18 cellular contexts compared by ENCODE assay signal in the genomic region with DNA sequence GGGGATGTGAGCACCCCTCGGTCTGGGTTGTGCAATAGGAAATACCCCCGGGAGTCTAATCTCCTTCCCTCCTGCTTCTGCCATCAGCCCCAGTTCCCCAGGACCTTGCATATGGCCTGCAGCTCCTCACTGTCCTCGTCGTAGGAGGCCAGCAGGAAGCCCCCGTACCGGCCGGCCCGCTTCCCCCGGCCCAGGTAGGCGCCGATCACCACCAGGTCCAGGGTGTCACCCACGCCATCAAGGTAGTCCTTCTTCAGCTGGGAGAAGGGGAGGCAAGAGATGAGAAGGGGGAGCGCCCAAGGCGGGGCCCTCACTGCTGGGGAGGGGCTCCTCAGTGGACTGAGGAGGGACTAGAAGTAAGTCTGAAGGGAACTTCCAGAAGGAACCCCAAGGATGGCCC. TPM values are rescaled to one million over a fixed set of nuclear protein-coding genes. Genes with fewer than 3 reads are reported as not detected.
DNase-seq lines count a peak whose midpoint lies in the region; ATAC-seq, FAIRE-seq and TF ChIP-seq lines count a peak whose summit lies in the region.
"Had no signal": no experiment of that assay in that cellular context is flagged by ENCODE, and none has a peak within 500 bp of the region (broad histone marks: within the 10 kb centered on the region; RNA-seq: fewer than 3 reads in every experiment).

No MANE protein-coding gene starts in this region.

- H4K20me1 ChIP-seq in BLaER1 treated with 17β-estradiol and CSF1 and Interleukin-3, amounts not matched to agents 10 nM and 100 nM: no peaks in the 10 kb centered on the region
- H4K20me1 ChIP-seq in endothelial cell of umbilical vein (replicated peaks; ENCODE audit: control insufficient read depth, extremely low read depth, insufficient read depth, low read length): no peaks in the 10 kb centered on the region
- H4K20me1 ChIP-seq: BLaER1 had no signal

- CTCF ChIA-PET in A673 (lab: Charles Lee): no interaction called here
- CTCF ChIA-PET in endothelial cell of umbilical vein (lab: Charles Lee): interaction anchor here (2.8 to 2.9 kb wide), 2 partner anchors 13 to 32 kb away, joined by 7 to 15 read pairs; no protein-coding TSS in a partner anchor

- POLR2A ChIA-PET in A673 (lab: Charles Lee; ENCODE audit: low non-redundant PET) (no interaction called here), endothelial cell of umbilical vein (lab: Charles Lee) (no interaction called here)

- H3K27ac ChIP-seq in A673 (ENCODE audit: low read depth, low read length, poor library complexity, severe bottlenecking) (peak overlapping the region; percentile 30), endothelial cell of umbilical vein (ENCODE audit: insufficient read depth, low read depth, low read length) (peak overlapping the region; percentile 96), spleen (no peak overlapping the region)
- peak overlapping the region in 6 of 11 experiments; percentile 17 to 65 (median 42); a peak in 8 of 22 replicates for H3K27ac ChIP-seq in BLaER1 treated with 17β-estradiol and CSF1 and Interleukin-3, amounts not matched to agents 10 nM and 100 nM
- H3K27ac ChIP-seq: GM23248 had no signal

- H3K4me2 ChIP-seq in BLaER1 treated with 17β-estradiol and CSF1 and Interleukin-3, amounts not matched to agents 10 nM and 100 nM: peak overlapping the region in 7 of 11 experiments; percentile 10 to 76 (median 59); a peak in 9 of 22 replicates
- H3K4me2 ChIP-seq in endothelial cell of umbilical vein (ENCODE audit: insufficient read depth, low read length): no peak overlapping the region

- H2AFZ ChIP-seq in endothelial cell of umbilical vein (ENCODE audit: low read depth, low read length): no peak overlapping the region
- H2AFZ ChIP-seq: GM23248 had no signal

- no TSS peak for BruUV-seq in A673 (replicated peaks; lab: Mats Ljungman, UMichigan)
- no TSS peak for BruUV-seq in endothelial cell of umbilical vein (replicated peaks; lab: Mats Ljungman, UMichigan)

- no peaks in the 10 kb centered on the region for H3K79me2 ChIP-seq in endothelial cell of umbilical vein (ENCODE audit: control insufficient read depth, insufficient read depth, low read length)

- H3K36me3 ChIP-seq in A673 (ENCODE audit: insufficient read depth, low read length, poor library complexity, severe bottlenecking): peaks cover 68% of the 10 kb centered on the region
- H3K36me3 ChIP-seq in BLaER1 treated with 17β-estradiol and CSF1 and Interleukin-3, amounts not matched to agents 10 nM and 100 nM: peaks cover 21 to 99% (median 90%) of the 10 kb centered on the region in 11 experiments
- peaks cover 0 to 4% of the 10 kb centered on the region in 2 experiments for H3K36me3 ChIP-seq in endothelial cell of umbilical vein (ENCODE audit: control insufficient read depth in 2 of 2, extremely low read depth in 1 of 2, insufficient read depth in 2 of 2, low read length in 2 of 2)
- H3K36me3 ChIP-seq in spleen: peaks cover 0 to 100% (median 11%) of the 10 kb centered on the region in 6 donors

- 81 to 92% (median 84%) methylated on average over 14 of the region's 14 CpGs for WGBS in spleen, 5 donors

- no peak for TF ChIP-seq POLR2A in endothelial cell of umbilical vein (IDR thresholded peaks at IDR 0.05; ENCODE audit: low read depth, low read length)
- no peak for TF ChIP-seq POLR2A in spleen (IDR thresholded peaks at IDR 0.05)

- intact Hi-C loops in A673 (cut with micrococcal nuclease; ENCODE audit: unreplicated experiment): no loop called here
- intact Hi-C loops in endothelial cell of umbilical vein (cut with micrococcal nuclease): no loop called here
- intact Hi-C loops in spleen (cut with DNase I; ENCODE audit: low total_unique reads): no loop called here

- ATAC-seq in HG03135 (IDR thresholded peaks at IDR 0.05; ENCODE audit: unreplicated experiment) (no peak), GM18498 (IDR thresholded peaks at IDR 0.05; ENCODE audit: unreplicated experiment) (no peak)

- H3K4me3 ChIP-seq in A673 (ENCODE audit: low read depth, low read length, poor library complexity, severe bottlenecking) (no peak overlapping the region), endothelial cell of umbilical vein (replicated peaks in 1 of 3; ENCODE audit: insufficient read depth in 1 of 3, low read depth in 1 of 3, low read length in 3 of 3) (no peak overlapping the region), spleen (no peak overlapping the region)
- H3K4me3 ChIP-seq in BLaER1 treated with 17β-estradiol and CSF1 and Interleukin-3, amounts not matched to agents 10 nM and 100 nM: no peak overlapping the region
- H3K4me3 ChIP-seq: BLaER1, GM23248 had no signal

- no peaks in the 10 kb centered on the region for H3K27me3 ChIP-seq in A673 (replicated peaks; ENCODE audit: insufficient read depth, low read depth, low read length, poor library complexity)
- no peaks in the 10 kb centered on the region for H3K27me3 ChIP-seq in BLaER1 treated with 17β-estradiol and CSF1 and Interleukin-3, amounts not matched to agents 10 nM and 100 nM
- H3K27me3 ChIP-seq in endothelial cell of umbilical vein (ENCODE audit: control insufficient read depth in 2 of 2, insufficient read depth in 2 of 2, low read length in 2 of 2): no peaks in the 10 kb centered on the region
- H3K27me3 ChIP-seq in spleen (replicated peaks in 1 of 7): no peaks in the 10 kb centered on the region
- H3K27me3 ChIP-seq: BLaER1 had no signal

- no peak for FAIRE-seq in endothelial cell of umbilical vein (lab: Jason Lieb, UNC)
- FAIRE-seq: D721Med, GM12891, H1 had no signal

- TF ChIP-seq CTCF in A673 (conservative IDR thresholded peaks at IDR 0.05; ENCODE audit: low read depth, low read length): no peak
- TF ChIP-seq CTCF in endothelial cell of umbilical vein (IDR thresholded peaks at IDR 0.05; ENCODE audit: extremely low read depth in 1 of 2, insufficient read depth in 1 of 2, low read depth in 1 of 2, low read length in 2 of 2): no peak
- no peak for TF ChIP-seq CTCF in spleen (IDR thresholded peaks at IDR 0.05 in 8 of 11, conservative IDR thresholded peaks at IDR 0.05 in 3 of 11)

- H3K4me1 ChIP-seq in A673 (ENCODE audit: insufficient read depth, low read length, poor library complexity, severe bottlenecking) (no peaks in the 10 kb centered on the region), endothelial cell of umbilical vein (ENCODE audit: control insufficient read depth, extremely low read depth, insufficient read depth, low read length) (peaks cover 47% of the 10 kb centered on the region), spleen (peaks cover 5 to 34% (median 23%) of the 10 kb centered on the region in 6 donors)
- peaks cover 31 to 59% (median 43%) of the 10 kb centered on the region in 10 experiments for H3K4me1 ChIP-seq in BLaER1 treated with 17β-estradiol and CSF1 and Interleukin-3, amounts not matched to agents 10 nM and 100 nM

- H3K9me3 ChIP-seq in A673 (ENCODE audit: low read depth, low read length, poor library complexity, severe bottlenecking) (no peaks in the 10 kb centered on the region), endothelial cell of umbilical vein (replicated peaks; ENCODE audit: control insufficient read depth, insufficient read depth, low read length) (no peaks in the 10 kb centered on the region), spleen (peaks cover 0 to 7% (median 0%) of the 10 kb centered on the region in 8 donors)
- H3K9me3 ChIP-seq in BLaER1 treated with 17β-estradiol and CSF1 and Interleukin-3, amounts not matched to agents 10 nM and 100 nM (replicated peaks in 1 of 11): peaks cover 0 to 16% (median 7%) of the 10 kb centered on the region in 11 experiments; a peak in 10 of 22 replicates

- no peaks in the 10 kb centered on the region for H3K9me1 ChIP-seq in endothelial cell of umbilical vein (replicated peaks; ENCODE audit: control insufficient read depth, extremely low read depth, insufficient read depth, low read length)

- H3K9ac ChIP-seq in BLaER1 treated with 17β-estradiol and CSF1 and Interleukin-3, amounts not matched to agents 10 nM and 100 nM: no peak overlapping the region
- H3K9ac ChIP-seq in endothelial cell of umbilical vein (replicated peaks; ENCODE audit: extremely low read depth, insufficient read depth, low read length): peak overlapping the region; percentile 12
- H3K9ac ChIP-seq: GM23248 had no signal

- dilution Hi-C loops in endothelial cell of umbilical vein (cut with MboI; ENCODE audit: extremely low pct_ligation_motif_present, low sequenced_read_pairs): no loop called here

- DNase-seq in A673 (ENCODE audit: low spot score): no peak
- DNase-seq in endothelial cell of umbilical vein (ENCODE audit: low read depth, low spot score): no peak
- peak; percentile 56 for DNase-seq in spleen
- no peak for DNase-seq in NCI-H510A treated with DMSO at 0.1 percent for 48 hours (lab: John Stamatoyannopoulos, UW)
- DNase-seq: CD4-positive, alpha-beta T cell; CD8-positive, alpha-beta memory T cell; DMS 273 treated with DMSO at 0.1 percent for 48 hours; DMS79; GF-D8; H7 had no signal

RNA-seq across cellular contexts. Expression of gene PLA2G4C, which starts 10.4 kb away (rescaled TPM):
- total RNA-seq in A673 (2021) (4.8 and 8.2 TPM in 2 replicates), endothelial cell of umbilical vein (32.6 and 63.4 TPM in 2 replicates), spleen (10 to 100 TPM; 17.0 to 62.5 (median 27.7) TPM)
- polyA plus RNA-seq in endothelial cell of umbilical vein (53.1 and 84.3 TPM in 2 replicates), spleen (10 to 100 TPM; 20.4 to 55.0 (median 51.5) TPM)
- 26.2 and 38.9 TPM in 2 replicates for polyA plus RNA-seq in endothelial cell of umbilical vein (2011; cell fraction: cytosol; rRNA removed)
- 81.3 and 144 TPM in 2 replicates for polyA plus RNA-seq in endothelial cell of umbilical vein (2011; cell fraction: nucleus; rRNA removed)
- 42.9 and 60.7 TPM in 2 replicates for polyA plus RNA-seq in endothelial cell of umbilical vein (2012)
- polyA minus RNA-seq in endothelial cell of umbilical vein: 88.6 and 91.1 TPM in 2 replicates
- 3.0 TPM for polyA minus RNA-seq in endothelial cell of umbilical vein (2011; cell fraction: cytosol; rRNA and poly(A)+ RNA removed)
- 50.4 and 61.1 TPM in 2 replicates for polyA minus RNA-seq in endothelial cell of umbilical vein (2011; cell fraction: nucleus; rRNA and poly(A)+ RNA removed)
- total RNA-seq: H7 had no signal
- polyA plus RNA-seq: CD8-positive, alpha-beta memory T cell had no signal

RNA-seq across cellular contexts. Expression of gene LIG1, which starts 49.1 kb away (rescaled TPM):
- total RNA-seq in A673 (2021): 200 and 204 TPM in 2 replicates
- total RNA-seq in endothelial cell of umbilical vein: 94.7 and 100 TPM in 2 replicates
- 64.0 and 68.2 TPM in 2 replicates for polyA plus RNA-seq in endothelial cell of umbilical vein
- polyA plus RNA-seq in endothelial cell of umbilical vein (2011; cell fraction: cytosol; rRNA removed): 57.2 and 61.2 TPM in 2 replicates
- 263 and 287 TPM in 2 replicates for polyA plus RNA-seq in endothelial cell of umbilical vein (2011; cell fraction: nucleus; rRNA removed)
- 50.6 and 62.2 TPM in 2 replicates for polyA plus RNA-seq in endothelial cell of umbilical vein (2012)
- 80.2 and 82.9 TPM in 2 replicates for polyA minus RNA-seq in endothelial cell of umbilical vein
- 34.8 TPM for polyA minus RNA-seq in endothelial cell of umbilical vein (2011; cell fraction: cytosol; rRNA and poly(A)+ RNA removed)
- 69.1 and 88.4 TPM in 2 replicates for polyA minus RNA-seq in endothelial cell of umbilical vein (2011; cell fraction: nucleus; rRNA and poly(A)+ RNA removed)
- 10 to 100 TPM; 26.5 to 44.7 (median 33.5) TPM for total RNA-seq in spleen
- polyA plus RNA-seq in spleen: 10 to 100 TPM; 44.1 to 68.4 (median 49.1) TPM

RNA-seq across cellular contexts. Expression of gene ZSWIM9, which starts 49.4 kb away (rescaled TPM):
- total RNA-seq in A673 (2021): 12.0 and 15.8 TPM in 2 replicates
- 7.4 and 8.6 TPM in 2 replicates for total RNA-seq in endothelial cell of umbilical vein
- polyA plus RNA-seq in endothelial cell of umbilical vein: 1.0 and 1.2 TPM in 2 replicates
- polyA plus RNA-seq in endothelial cell of umbilical vein (2011; cell fraction: cytosol; rRNA removed): 1.1 and 1.7 TPM in 2 replicates
- 1.6 and 1.8 TPM in 2 replicates for polyA plus RNA-seq in endothelial cell of umbilical vein (2011; cell fraction: nucleus; rRNA removed)
- 5.0 and 6.9 TPM in 2 replicates for polyA plus RNA-seq in endothelial cell of umbilical vein (2012)
- 1.1 and 1.3 TPM in 2 replicates for polyA minus RNA-seq in endothelial cell of umbilical vein
- polyA minus RNA-seq in endothelial cell of umbilical vein (2011; cell fraction: cytosol; rRNA and poly(A)+ RNA removed): 3.3 TPM
- polyA minus RNA-seq in endothelial cell of umbilical vein (2011; cell fraction: nucleus; rRNA and poly(A)+ RNA removed): 1.8 TPM in 2 replicates
- total RNA-seq in spleen: 1 to 10 TPM; 1.3 to 9.3 (median 5.2) TPM
- 1 to 10 TPM; 1.6 to 4.3 (median 2.0) TPM for polyA plus RNA-seq in spleen

Comparison
In these comparisons a context has a peak if more than half of its experiments do, and no peak if none do; other contexts are left out.
1. H3K27ac ChIP-seq: peak in A673 (single experiment), BLaER1 treated with 17β-estradiol and CSF1 and Interleukin-3, amounts not matched to agents 10 nM and 100 nM (6 of 11) and endothelial cell of umbilical vein (single experiment); none in spleen (0 of 8).